Comparison of ENCODE assay signal across 20 cellular contexts in the genomic region with DNA sequence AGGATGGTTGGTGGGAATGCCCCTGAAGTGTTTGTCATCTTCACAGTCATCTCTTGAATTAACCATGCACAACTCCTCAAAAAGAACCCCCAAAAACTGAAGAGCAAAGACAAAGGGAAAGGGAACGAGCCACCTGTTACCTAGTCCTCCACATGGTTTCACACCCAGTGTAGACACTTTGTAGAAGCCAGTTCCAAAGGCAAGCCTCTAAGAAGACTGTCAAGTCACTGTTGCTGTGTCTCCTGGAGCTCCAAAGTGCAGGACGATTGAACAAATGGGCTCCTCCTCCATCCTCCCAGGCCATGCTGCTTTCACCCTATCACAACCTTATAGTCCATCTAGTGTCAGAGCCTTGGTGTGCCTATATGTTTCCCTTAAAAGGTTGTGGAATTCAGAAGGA.
"Had no signal": no experiment of that assay in that cellular context is flagged by ENCODE, and none has a peak within 500 bp of the region (broad histone marks: within the 10 kb centered on the region; RNA-seq: fewer than 3 reads in every experiment).

No MANE protein-coding gene starts in this region.

- ATAC-seq: gastroesophageal sphincter, left cardiac atrium had no signal

- FAIRE-seq: islet of Langerhans had no signal

- H3K27me3 Mint-ChIP-seq: activated naive CD8-positive, alpha-beta T cell had no signal

- H3K9me3 Mint-ChIP-seq: endodermal cell, memory B cell, nephron had no signal

- DNase-seq: activated CD4-positive, alpha-beta T cell treated with anti-CD3 and anti-CD28 coated beads, Interleukin-2, amount 50 U/mL, for 1 hour; activated naive CD4-positive, alpha-beta T cell; activated T-cell treated with anti-CD3 and anti-CD28 coated beads for 4 hours; adrenal gland; brain microvascular endothelial cell; central memory CD4-positive, alpha-beta T cell; endodermal cell; esophagus squamous epithelium; left cardiac atrium; ovary; stimulated activated CD8-positive, alpha-beta memory T cell treated with anti-CD3 and anti-CD28 coated beads, Interleukin-4, amount 100 ng/mL, for 48 hours; stimulated activated naive CD4-positive, alpha-beta T cell; testis; trophoblast cell; uterus had no signal

- H3K4me3 Mint-ChIP-seq: activated naive CD8-positive, alpha-beta T cell; endodermal cell; memory B cell; nephron had no signal

- H3K27ac Mint-ChIP-seq: activated naive CD8-positive, alpha-beta T cell; endodermal cell; memory B cell; nephron had no signal

- H3K36me3 Mint-ChIP-seq: activated naive CD8-positive, alpha-beta T cell; memory B cell had no signal
